ENCODE assay signal across 9 cellular contexts in genomic region chr16:67967956-67968439, GRCh38. TPM values are rescaled to one million over a fixed set of nuclear protein-coding genes. Genes with fewer than 3 reads are reported as not detected.
A peak's percentile ranks its signal among the peaks of the same experiment; 100 is the strongest.
DNase-seq lines count a peak whose midpoint lies in the region; ATAC-seq, FAIRE-seq and TF ChIP-seq lines count a peak whose summit lies in the region.
"Had no signal": no experiment of that assay in that cellular context is flagged by ENCODE, and none has a peak within 500 bp of the region (broad histone marks: within the 10 kb centered on the region; RNA-seq: fewer than 3 reads in every experiment).

No MANE protein-coding gene starts in this region.

- no peak for TF ChIP-seq RAD21 in GM12878 (IDR thresholded peaks at IDR 0.05; ENCODE audit: insufficient read depth, low read depth, low read length)

- no peaks in the 10 kb centered on the region for H3K9me3 ChIP-seq in OCI-LY3 (ENCODE audit: insufficient read depth, low read length)
- H3K9me3 ChIP-seq in GM12878 (replicated peaks; ENCODE audit: control insufficient read depth, insufficient read depth, low read length): no peaks in the 10 kb centered on the region
- H3K9me3 ChIP-seq in iPS-18a (ENCODE audit: control insufficient read depth, low read depth, low read length): no peaks in the 10 kb centered on the region
- H3K9me3 ChIP-seq in spleen: no peaks in the 10 kb centered on the region

- H3K27ac ChIP-seq in OCI-LY3 (ENCODE audit: low read length) (no peak overlapping the region), GM12878 (ENCODE audit: control insufficient read depth, insufficient read depth) (peak overlapping the region; percentile 76), iPS-18a (ENCODE audit: low read length) (no peak overlapping the region), spleen (peak overlapping the region; percentile 84 to 92 (median 88))
- H3K27ac ChIP-seq: C4-2B had no signal

- peak overlapping the region; percentile 86 for H3K4me2 ChIP-seq in OCI-LY3 (ENCODE audit: low read length)
- H3K4me2 ChIP-seq in GM12878 (ENCODE audit: control insufficient read depth, insufficient read depth): peak overlapping the region; percentile 76

- peaks cover 14% of the 10 kb centered on the region for H3K79me2 ChIP-seq in OCI-LY3 (ENCODE audit: low read length)
- H3K79me2 ChIP-seq in GM12878 (ENCODE audit: control insufficient read depth, insufficient read depth, low read length): peaks cover 20% of the 10 kb centered on the region

- FAIRE-seq in GM12878 (lab: Jason Lieb, UNC): no peak

- TF ChIP-seq CTCF in OCI-LY3 (IDR thresholded peaks at IDR 0.05; ENCODE audit: low read depth, low read length) (no peak), GM12878 (IDR thresholded peaks at IDR 0.05 in 2 of 3, conservative IDR thresholded peaks at IDR 0.05 in 1 of 3; ENCODE audit: control insufficient read depth in 2 of 3, extremely low read depth in 1 of 3, insufficient read depth in 1 of 3, low read depth in 3 of 3, low read length in 3 of 3) (no peak), spleen (IDR thresholded peaks at IDR 0.05 in 8 of 11, conservative IDR thresholded peaks at IDR 0.05 in 3 of 11) (no peak)

- 2% methylated on average over 18 of the region's 50 CpGs for WGBS in GM12878 (ENCODE audit: insufficient coverage, insufficient replicate concordance, low lambda C conversion rate, missing lambda C conversion rate)
- 0 to 1% (median 0%) methylated on average over 17 to 50 of the region's 50 CpGs for WGBS in spleen, 5 donors

- H2AFZ ChIP-seq in OCI-LY3 (ENCODE audit: low read depth, low read length) (no peak overlapping the region; the same call in 1 of the 2 replicates), GM12878 (ENCODE audit: control insufficient read depth, low read depth, low read length) (peak overlapping the region; percentile 68)

- SMC1A ChIA-PET in GM12878 (lab: Charles Lee; ENCODE audit: uncharacterized antibody, unreplicated experiment): interaction anchor here (2.8 kb wide), 1 partner anchor 16 kb away, joined by 10 read pairs; no protein-coding TSS in a partner anchor

- H3K36me3 ChIP-seq in OCI-LY3 (replicated peaks; ENCODE audit: low read depth, low read length) (peaks cover 2% of the 10 kb centered on the region), GM12878 (ENCODE audit: control insufficient read depth in 2 of 2, insufficient read depth in 2 of 2, low read length in 1 of 2) (no peaks in the 10 kb centered on the region), iPS-18a (ENCODE audit: control insufficient read depth, low read depth, low read length) (peaks cover 2% of the 10 kb centered on the region), spleen (peaks cover 0 to 6% (median 2%) of the 10 kb centered on the region in 6 donors)

- peak; percentile 26 for ATAC-seq in HG02852 (IDR thresholded peaks at IDR 0.05; ENCODE audit: unreplicated experiment)
- peak; percentile 49 for ATAC-seq in GM12878

- H3K9ac ChIP-seq in OCI-LY3 (ENCODE audit: low read length): peak overlapping the region; percentile 77
- peak overlapping the region; percentile 89 for H3K9ac ChIP-seq in GM12878 (ENCODE audit: control insufficient read depth, insufficient read depth, low read length)
- H3K9ac ChIP-seq in iPS-18a (ENCODE audit: low read length): peak overlapping the region; percentile 19

- H3K4me3 ChIP-seq in OCI-LY3 (ENCODE audit: low read length) (peak overlapping the region; percentile 83), GM12878 (peak overlapping the region; percentile 96), iPS-18a (ENCODE audit: low read length) (peak overlapping the region; percentile 68), spleen (peak overlapping the region; percentile 66 to 96 (median 84))

- H3K4me1 ChIP-seq in OCI-LY3 (ENCODE audit: low read length) (peaks cover 12% of the 10 kb centered on the region; the same call in 1 of the 2 replicates), GM12878 (ENCODE audit: control insufficient read depth, insufficient read depth, low read length) (peaks cover 21% of the 10 kb centered on the region), iPS-18a (ENCODE audit: control insufficient read depth, low read depth, low read length) (peaks cover 14% of the 10 kb centered on the region), spleen (peaks cover 30 to 62% (median 46%) of the 10 kb centered on the region in 6 donors)

- peaks cover 20% of the 10 kb centered on the region for H4K20me1 ChIP-seq in OCI-LY3 (ENCODE audit: insufficient read depth, low read length)
- H4K20me1 ChIP-seq in GM12878 (ENCODE audit: control insufficient read depth, insufficient read depth): no peaks in the 10 kb centered on the region

- POLR2A ChIA-PET in GM12878 (lab: Charles Lee): interaction anchor here (0.5 to 2.8 kb wide), 4 partner anchors 31 to 106 kb away, joined by 3 to 16 read pairs (median 4); partner anchors contain the start of gene PSMB10

- no peak for TF ChIP-seq EP300 in GM12878 (IDR thresholded peaks at IDR 0.05; ENCODE audit: borderline replicate concordance in 1 of 2, control insufficient read depth in 1 of 2, low read depth in 2 of 2, low read length in 2 of 2)

- no peak for TF ChIP-seq POLR2A in GM12878 (IDR thresholded peaks at IDR 0.05; ENCODE audit: low read depth, low read length)
- TF ChIP-seq POLR2A in spleen (IDR thresholded peaks at IDR 0.05): no peak

- in situ Hi-C loops in GM12878 (cut with MboI): no loop called here

- CTCF ChIA-PET in GM12878 (lab: Yijun Ruan, JAX): interaction anchor here (1.6 to 3.7 kb wide), 2 partner anchors 73 to 296 kb away, joined by 4 to 22 read pairs; no protein-coding TSS in a partner anchor

- BruUV-seq in GM12878 (replicated peaks; lab: Mats Ljungman, UMichigan): no TSS peak

- intact Hi-C loops in GM12878 (cut with micrococcal nuclease; ENCODE audit: unreplicated experiment): loop anchor here (2.0 kb wide), 2 partner anchors 17 to 73 kb away; no protein-coding TSS in a partner anchor
- intact Hi-C loops in spleen (cut with DNase I; ENCODE audit: low total_unique reads): no loop called here

- DNase-seq in NCI-H82 (lab: John Stamatoyannopoulos, UW) (peak; percentile 21), NCI-H82 treated with DMSO at 0.1 percent for 48 hours (lab: John Stamatoyannopoulos, UW; ENCODE audit: unreplicated experiment) (no peak), GM12878 (ENCODE audit: low read depth, low spot score) (no peak), spleen (no peak), T1000 (lab: John Stamatoyannopoulos, UW) (no peak)

- RAD21 ChIA-PET in GM12878 (lab: Charles Lee; ENCODE audit: unreplicated experiment): interaction anchor here (1.6 to 2.0 kb wide), 3 partner anchors 17 to 32 kb away, joined by 4 to 10 read pairs (median 4); partner anchors contain the start of gene PSMB10

- H3K27me3 ChIP-seq in OCI-LY3 (ENCODE audit: low read depth, low read length) (no peaks in the 10 kb centered on the region), GM12878 (replicated peaks in 1 of 2; ENCODE audit: control insufficient read depth in 2 of 2, insufficient read depth in 2 of 2, low read length in 1 of 2) (no peaks in the 10 kb centered on the region), iPS-18a (ENCODE audit: control insufficient read depth, insufficient read depth, low read length) (no peaks in the 10 kb centered on the region), spleen (replicated peaks in 1 of 7) (no peaks in the 10 kb centered on the region)

RNA-seq across cellular contexts. Expression of gene SLC12A4, which starts 0.4 kb away (rescaled TPM):
- 63.1 and 79.0 TPM in 2 replicates for total RNA-seq in GM12878 (2013; cell fraction: nucleolus; rRNA removed)
- total RNA-seq in GM12878 (2014; rRNA removed) (13.7 and 14.5 TPM in 2 replicates), GM12878 (2014; rRNA removed; fragmentation: Illumina TruSeq; extraction: Trizol) (9.2 and 11.3 TPM in 2 replicates), GM12878 (2021) (33.9 and 39.9 TPM in 2 replicates), spleen (10 to 100 TPM; 23.1 to 68.5 (median 38.6) TPM)
- 10.0 TPM for polyA plus RNA-seq in GM12878 (2011; ENCODE audit: low read depth)
- polyA plus RNA-seq in GM12878 (2011; rRNA removed) (6.8 and 14.0 TPM in 2 replicates), GM12878 (2014; fragmentation: Illumina TruSeq; extraction: Trizol) (11.5 and 14.0 TPM in 2 replicates), GM12878 (2014; fragmentation: Nextera tagmentation; extraction: Ambion mirVana) (1 to 10 TPM in 1 of 2 experiments, under 1 TPM in 1; 0.95 to 1.7 TPM), GM12878 (2014; rRNA removed) (17.5 and 18.7 TPM in 2 replicates), GM12878 (2016; fragmentation: Nextera tagmentation; extraction: Ambion mirVana) (10 to 100 TPM; 18.6 to 18.7 TPM), spleen (10 to 100 TPM in 1 of 3 donors, 1 to 10 TPM in 2; 4.6 to 27.4 (median 8.9) TPM)
- polyA plus RNA-seq in GM12878 (2011; cell fraction: cytosol; rRNA removed): 16.1 and 17.3 TPM in 2 replicates
- polyA plus RNA-seq in GM12878 (2011; cell fraction: nucleus; rRNA removed): 100 and 120 TPM in 2 replicates
- polyA plus RNA-seq in GM12878 (2012): 24.8 and 27.4 TPM in 2 replicates
- polyA minus RNA-seq in GM12878 (2011; rRNA and poly(A)+ RNA removed): 28.6 and 29.4 TPM in 2 replicates
- polyA minus RNA-seq in GM12878 (2011; cell fraction: cytosol; rRNA and poly(A)+ RNA removed): 8.3 and 10.0 TPM in 2 replicates
- 32.5 and 41.5 TPM in 2 replicates for polyA minus RNA-seq in GM12878 (2011; cell fraction: nucleus; rRNA and poly(A)+ RNA removed)

RNA-seq across cellular contexts. Expression of gene DPEP3, which starts 12.3 kb away (rescaled TPM):
- 0.19 TPM in 1 of 2 replicates, not detected in the other for total RNA-seq in GM12878 (2013; cell fraction: nucleolus; rRNA removed)
- total RNA-seq in GM12878 (2014; rRNA removed): 0.11 TPM in 1 of 2 replicates, not detected in the other
- total RNA-seq in GM12878 (2014; rRNA removed; fragmentation: Illumina TruSeq; extraction: Trizol): not detected in 2 replicates
- total RNA-seq in GM12878 (2021): not detected in 2 replicates
- polyA plus RNA-seq in GM12878 (2011; ENCODE audit: low read depth): not detected
- polyA plus RNA-seq in GM12878 (2011; rRNA removed): not detected in 2 replicates
- not detected in 2 replicates for polyA plus RNA-seq in GM12878 (2011; cell fraction: cytosol; rRNA removed)
- 0.06 and 0.16 TPM in 2 replicates for polyA plus RNA-seq in GM12878 (2011; cell fraction: nucleus; rRNA removed)
- 0.09 TPM in 1 of 2 replicates, not detected in the other for polyA plus RNA-seq in GM12878 (2012)
- not detected in 2 replicates for polyA plus RNA-seq in GM12878 (2014; fragmentation: Illumina TruSeq; extraction: Trizol)
- polyA plus RNA-seq in GM12878 (2014; fragmentation: Nextera tagmentation; extraction: Ambion mirVana): not detected
- not detected in 2 replicates for polyA plus RNA-seq in GM12878 (2014; rRNA removed)
- polyA plus RNA-seq in GM12878 (2016; fragmentation: Nextera tagmentation; extraction: Ambion mirVana): not detected
- 0.10 TPM in 1 of 2 replicates, not detected in the other for polyA minus RNA-seq in GM12878 (2011; rRNA and poly(A)+ RNA removed)
- not detected in 2 replicates for polyA minus RNA-seq in GM12878 (2011; cell fraction: cytosol; rRNA and poly(A)+ RNA removed)
- polyA minus RNA-seq in GM12878 (2011; cell fraction: nucleus; rRNA and poly(A)+ RNA removed): not detected in 2 replicates
- 1 to 10 TPM in 4 of 7 donors, under 1 TPM in 3; 0.57 to 2.2 (median 1.4) TPM for total RNA-seq in spleen
- polyA plus RNA-seq in spleen: under 1 TPM; 0.26 to 0.49 (median 0.43) TPM

RNA-seq across cellular contexts. Expression of gene LCAT, which starts 24.1 kb away (rescaled TPM):
- total RNA-seq in GM12878 (2013; cell fraction: nucleolus; rRNA removed): 13.4 and 18.7 TPM in 2 replicates
- total RNA-seq in GM12878 (2014; rRNA removed) (3.8 and 5.2 TPM in 2 replicates), GM12878 (2014; rRNA removed; fragmentation: Illumina TruSeq; extraction: Trizol) (2.3 and 3.1 TPM in 2 replicates), GM12878 (2021) (8.2 and 11.7 TPM in 2 replicates), spleen (10 to 100 TPM in 5 of 7 donors, 1 to 10 TPM in 2; 5.2 to 28.5 (median 13.7) TPM)
- polyA plus RNA-seq in GM12878 (2011; ENCODE audit: low read depth): 4.3 TPM
- polyA plus RNA-seq in GM12878 (2011; rRNA removed) (1.2 and 2.6 TPM in 2 replicates), GM12878 (2014; fragmentation: Illumina TruSeq; extraction: Trizol) (0.92 and 3.4 TPM in 2 replicates), GM12878 (2014; fragmentation: Nextera tagmentation; extraction: Ambion mirVana) (under 1 TPM; 0.61 to 0.71 TPM), GM12878 (2014; rRNA removed) (6.5 and 11.7 TPM in 2 replicates), GM12878 (2016; fragmentation: Nextera tagmentation; extraction: Ambion mirVana) (1 to 10 TPM; 3.3 TPM), spleen (10 to 100 TPM in 2 of 3 donors, 1 to 10 TPM in 1; 8.5 to 51.6 (median 40.2) TPM)
- polyA plus RNA-seq in GM12878 (2011; cell fraction: cytosol; rRNA removed): 1.9 and 3.1 TPM in 2 replicates
- polyA plus RNA-seq in GM12878 (2011; cell fraction: nucleus; rRNA removed): 30.9 and 31.6 TPM in 2 replicates
- polyA plus RNA-seq in GM12878 (2012): 9.7 and 9.9 TPM in 2 replicates
- polyA minus RNA-seq in GM12878 (2011; rRNA and poly(A)+ RNA removed): 0.51 and 1.5 TPM in 2 replicates
- polyA minus RNA-seq in GM12878 (2011; cell fraction: cytosol; rRNA and poly(A)+ RNA removed): 2.0 and 2.4 TPM in 2 replicates
- polyA minus RNA-seq in GM12878 (2011; cell fraction: nucleus; rRNA and poly(A)+ RNA removed): 2.1 and 6.4 TPM in 2 replicates

RNA-seq across cellular contexts. Expression of gene DPEP2, which starts 31.3 kb away (rescaled TPM):
- 1.6 and 3.5 TPM in 2 replicates for total RNA-seq in GM12878 (2013; cell fraction: nucleolus; rRNA removed)
- total RNA-seq in GM12878 (2014; rRNA removed) (2.8 and 3.4 TPM in 2 replicates), GM12878 (2014; rRNA removed; fragmentation: Illumina TruSeq; extraction: Trizol) (0.78 and 1.0 TPM in 2 replicates), GM12878 (2021) (1.9 and 2.7 TPM in 2 replicates), spleen (10 to 100 TPM; 18.6 to 79.6 (median 30.4) TPM)
- 3.9 TPM for polyA plus RNA-seq in GM12878 (2011; ENCODE audit: low read depth)
- polyA plus RNA-seq in GM12878 (2011; rRNA removed) (0.04 TPM in 1 of 2 replicates, not detected in the other), GM12878 (2014; fragmentation: Illumina TruSeq; extraction: Trizol) (1.5 and 1.9 TPM in 2 replicates), GM12878 (2014; fragmentation: Nextera tagmentation; extraction: Ambion mirVana) (1 to 10 TPM in 1 of 2 experiments, under 1 TPM in 1; 0.74 to 1.1 TPM), GM12878 (2014; rRNA removed) (2.4 and 2.5 TPM in 2 replicates), GM12878 (2016; fragmentation: Nextera tagmentation; extraction: Ambion mirVana) (1 to 10 TPM; 2.5 to 4.0 TPM), spleen (10 to 100 TPM; 21.7 to 31.0 (median 24.7) TPM)
- polyA plus RNA-seq in GM12878 (2011; cell fraction: cytosol; rRNA removed): 0.15 TPM in 1 of 2 replicates, not detected in the other
- 0.06 and 0.34 TPM in 2 replicates for polyA plus RNA-seq in GM12878 (2011; cell fraction: nucleus; rRNA removed)
- 5.0 and 5.8 TPM in 2 replicates for polyA plus RNA-seq in GM12878 (2012)
- 2.4 TPM in 1 of 2 replicates, not detected in the other for polyA minus RNA-seq in GM12878 (2011; rRNA and poly(A)+ RNA removed)
- not detected in 2 replicates for polyA minus RNA-seq in GM12878 (2011; cell fraction: cytosol; rRNA and poly(A)+ RNA removed)
- polyA minus RNA-seq in GM12878 (2011; cell fraction: nucleus; rRNA and poly(A)+ RNA removed): not detected in 2 replicates

RNA-seq across cellular contexts. Expression of gene PSMB10, which starts 31.3 kb away (rescaled TPM):
- 39.9 and 40.0 TPM in 2 replicates for total RNA-seq in GM12878 (2013; cell fraction: nucleolus; rRNA removed)
- 254 and 295 TPM in 2 replicates for total RNA-seq in GM12878 (2014; rRNA removed)
- total RNA-seq in GM12878 (2014; rRNA removed; fragmentation: Illumina TruSeq; extraction: Trizol): 97.2 and 108 TPM in 2 replicates
- 203 and 207 TPM in 2 replicates for total RNA-seq in GM12878 (2021)
- 72.9 TPM for polyA plus RNA-seq in GM12878 (2011; ENCODE audit: low read depth)
- polyA plus RNA-seq in GM12878 (2011; rRNA removed): 32.0 and 70.6 TPM in 2 replicates
- 143 and 213 TPM in 2 replicates for polyA plus RNA-seq in GM12878 (2011; cell fraction: cytosol; rRNA removed)
- 119 and 159 TPM in 2 replicates for polyA plus RNA-seq in GM12878 (2011; cell fraction: nucleus; rRNA removed)
- 175 and 208 TPM in 2 replicates for polyA plus RNA-seq in GM12878 (2012)
- polyA plus RNA-seq in GM12878 (2014; fragmentation: Illumina TruSeq; extraction: Trizol): 2.8 and 24.1 TPM in 2 replicates
- polyA plus RNA-seq in GM12878 (2014; fragmentation: Nextera tagmentation; extraction: Ambion mirVana): 10 to 100 TPM; 27.4 to 80.8 TPM
- 193 and 227 TPM in 2 replicates for polyA plus RNA-seq in GM12878 (2014; rRNA removed)
- 100 to 1,000 TPM; 266 to 308 TPM for polyA plus RNA-seq in GM12878 (2016; fragmentation: Nextera tagmentation; extraction: Ambion mirVana)
- polyA minus RNA-seq in GM12878 (2011; rRNA and poly(A)+ RNA removed): 36.1 and 94.3 TPM in 2 replicates
- 78.3 and 81.0 TPM in 2 replicates for polyA minus RNA-seq in GM12878 (2011; cell fraction: cytosol; rRNA and poly(A)+ RNA removed)
- 42.3 and 71.6 TPM in 2 replicates for polyA minus RNA-seq in GM12878 (2011; cell fraction: nucleus; rRNA and poly(A)+ RNA removed)
- 100 to 1,000 TPM in 6 of 7 donors, 10 to 100 TPM in 1; 80.3 to 152 (median 128) TPM for total RNA-seq in spleen
- 100 to 1,000 TPM; 207 to 236 (median 236) TPM for polyA plus RNA-seq in spleen

Comparison
In these comparisons a context has a peak if more than half of its experiments do, and no peak if none do; other contexts are left out.
1. H3K27ac ChIP-seq: peak in GM12878 (single experiment) and spleen (8 of 8); none in OCI-LY3 (single experiment) and iPS-18a (single experiment).
2. H3K9ac ChIP-seq: peak in every context shown above with its lines; median percentile 89 in GM12878; 77 in OCI-LY3; 19 in iPS-18a.
3. Peak in every context shown above with its lines, with median percentiles within 50 percentile points of each other: H3K4me3 ChIP-seq.